ENCODE assay signal across 31 cellular contexts in the genomic region with DNA sequence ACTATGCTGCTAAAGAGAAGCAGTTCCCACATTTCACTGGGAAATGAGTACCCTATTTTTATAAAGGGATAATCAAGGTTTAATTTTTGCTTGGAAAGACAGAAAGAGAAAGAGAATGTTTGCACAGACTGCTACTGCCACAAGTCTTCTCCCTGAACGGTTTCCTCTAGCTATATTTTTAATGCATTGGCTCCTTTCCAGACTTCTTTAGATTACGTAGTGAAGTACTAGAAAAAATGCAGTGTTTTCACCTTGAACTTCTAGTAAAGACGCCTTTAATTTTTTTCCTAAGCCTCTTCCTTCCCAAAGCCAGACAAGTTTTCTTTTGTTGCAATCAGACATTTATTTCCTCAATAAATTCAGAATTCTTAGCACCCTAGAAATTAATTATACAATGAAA.
DNase-seq lines count a peak whose midpoint lies in the region; ATAC-seq, FAIRE-seq and TF ChIP-seq lines count a peak whose summit lies in the region.
"Had no signal": no experiment of that assay in that cellular context is flagged by ENCODE, and none has a peak within 500 bp of the region (broad histone marks: within the 10 kb centered on the region; RNA-seq: fewer than 3 reads in every experiment).

No MANE protein-coding gene starts in this region.

- no peak for TF ChIP-seq RAD21 in HepG2 (CRISPR knock-in tag; IDR thresholded peaks at IDR 0.05)

- CTCF ChIA-PET in A673 (lab: Charles Lee) (interaction anchor here (0.7 kb wide), 1 partner anchor 62 kb away, joined by 3 read pairs; no protein-coding TSS in a partner anchor), HepG2 (lab: Yijun Ruan, JAX; ENCODE audit: low intra/inter-chr PET ratio, low total read pairs) (no interaction called here)

- POLR2A ChIA-PET in A673 (lab: Charles Lee; ENCODE audit: low non-redundant PET) = no interaction called here
- POLR2A ChIA-PET in HepG2 (lab: Yijun Ruan, JAX) = no interaction called here

- H3K9ac ChIP-seq in HepG2 (ENCODE audit: insufficient read depth, low read depth, low read length) = no peak overlapping the region
- H3K9ac ChIP-seq: BLaER1 treated with 17β-estradiol and CSF1 and Interleukin-3, amounts not matched to agents 10 nM and 100 nM had no signal

- peak; percentile 41 for DNase-seq in A673 (ENCODE audit: low spot score)
- peak; percentile 5 for DNase-seq in NCI-H2171 (lab: John Stamatoyannopoulos, UW)
- DNase-seq in astrocyte of the spinal cord (ENCODE audit: low read depth, low spot score) = peak; percentile 22
- peak; percentile 53 for DNase-seq in iris pigment epithelial cell (ENCODE audit: low read depth)
- DNase-seq in HepG2 (ENCODE audit: low spot score) = no peak
- no peak for DNase-seq in dermis blood vessel endothelial cell
- no peak for DNase-seq in NCI-H526 (lab: John Stamatoyannopoulos, UW)
- no peak for DNase-seq in cerebellar cortex (ENCODE audit: low spot score)
- DNase-seq: AML-193; CD4-positive, alpha-beta T cell; DMS79; EL; GDM1; H7; KBM-7; MV-4-11; NCI-H1105 treated with DMSO at 0.1 percent for 48 hours; NCI-H146; NCI-H1930; NCI-H2107; NCI-H226; NCI-H510A; NCI-H748 treated with DMSO at 0.1 percent for 48 hours; NK-92 treated with Interleukin-12 subunit alpha and Interleukin-12 subunit beta, amount 100 ng/mL, for 24 hours; PC-3; SJCRH30 had no signal

- TF ChIP-seq CTCF in A673 (conservative IDR thresholded peaks at IDR 0.05; ENCODE audit: low read depth, low read length) = no peak
- TF ChIP-seq CTCF in astrocyte of the spinal cord (IDR thresholded peaks at IDR 0.05; ENCODE audit: low read depth, low read length) = no peak
- TF ChIP-seq CTCF in HepG2 (CRISPR knock-in tag; IDR thresholded peaks at IDR 0.05) = no peak

- H3K36me3 ChIP-seq in A673 (ENCODE audit: insufficient read depth, low read length, poor library complexity, severe bottlenecking) = no peaks in the 10 kb centered on the region
- no peaks in the 10 kb centered on the region for H3K36me3 ChIP-seq in HepG2 (replicated peaks in 1 of 2; ENCODE audit: control insufficient read depth in 1 of 2, insufficient read depth in 2 of 2, low read length in 2 of 2)
- H3K36me3 ChIP-seq: BLaER1 treated with 17β-estradiol and CSF1 and Interleukin-3, amounts not matched to agents 10 nM and 100 nM; SJCRH30 had no signal

- H3K79me2 ChIP-seq in HepG2 (ENCODE audit: insufficient read depth, low read length) = no peaks in the 10 kb centered on the region

- no peak overlapping the region for H2AFZ ChIP-seq in HepG2 (ENCODE audit: low read length)

- WGBS in HepG2 (ENCODE audit: low lambda C conversion rate) = 7% methylated on average over 3 of the region's 3 CpGs

- H3K4me2 ChIP-seq in HepG2 (ENCODE audit: low read depth, low read length) = no peak overlapping the region
- H3K4me2 ChIP-seq: BLaER1 treated with 17β-estradiol and CSF1 and Interleukin-3, amounts not matched to agents 10 nM and 100 nM had no signal

- H3K4me3 ChIP-seq in A673 (ENCODE audit: low read depth, low read length, poor library complexity, severe bottlenecking) (no peak overlapping the region), astrocyte of the spinal cord (ENCODE audit: low read depth, low read length) (no peak overlapping the region), HepG2 (replicated peaks in 1 of 3; ENCODE audit: insufficient read depth in 1 of 3, low read depth in 2 of 3, low read length in 3 of 3) (no peak overlapping the region)
- H3K4me3 ChIP-seq: BLaER1 treated with 17β-estradiol and CSF1 and Interleukin-3, amounts not matched to agents 10 nM and 100 nM; SJCRH30 had no signal

- in situ Hi-C loops in astrocyte of the spinal cord (cut with HindIII; ENCODE audit: low sequenced_read_pairs) (no loop called here), HepG2 (cut with HindIII; ENCODE audit: extremely low pct_ligation_motif_present, low pct_unique_long_range_greater_than_20kb) (no loop called here)

- no peak for FAIRE-seq in HepG2 (lab: Jason Lieb, UNC)
- FAIRE-seq: A204.1, D721Med, GM12891 had no signal

- ATAC-seq in HepG2 = no peak
- ATAC-seq: PC-3, Right ventricle myocardium inferior had no signal

- intact Hi-C loops in A673 (cut with micrococcal nuclease; ENCODE audit: unreplicated experiment) (no loop called here), HepG2 (cut with micrococcal nuclease; ENCODE audit: unreplicated experiment) (no loop called here)

- no peaks in the 10 kb centered on the region for H3K9me3 ChIP-seq in A673 (ENCODE audit: low read depth, low read length, poor library complexity, severe bottlenecking)
- no peaks in the 10 kb centered on the region for H3K9me3 ChIP-seq in HepG2 (ENCODE audit: low read length)

- no peaks in the 10 kb centered on the region for H3K27me3 ChIP-seq in A673 (replicated peaks; ENCODE audit: insufficient read depth, low read depth, low read length, poor library complexity)
- H3K27me3 ChIP-seq in HepG2 (ENCODE audit: control insufficient read depth in 1 of 2, insufficient read depth in 2 of 2, low read length in 2 of 2) = no peaks in the 10 kb centered on the region
- H3K27me3 ChIP-seq: BLaER1 treated with 17β-estradiol and CSF1 and Interleukin-3, amounts not matched to agents 10 nM and 100 nM; SJCRH30 had no signal

- H4K20me1 ChIP-seq in HepG2 (ENCODE audit: insufficient read depth, low read length) = no peaks in the 10 kb centered on the region
- H4K20me1 ChIP-seq: BLaER1 treated with 17β-estradiol and CSF1 and Interleukin-3, amounts not matched to agents 10 nM and 100 nM had no signal

- H3K27ac ChIP-seq in A673 (ENCODE audit: low read depth, low read length, poor library complexity, severe bottlenecking) (no peak overlapping the region), HepG2 (ENCODE audit: extremely low read length, insufficient read depth, low read length) (no peak overlapping the region)
- H3K27ac ChIP-seq: BLaER1 treated with 17β-estradiol and CSF1 and Interleukin-3, amounts not matched to agents 10 nM and 100 nM; SJCRH30 had no signal

- H3K4me1 ChIP-seq in A673 (ENCODE audit: insufficient read depth, low read length, poor library complexity, severe bottlenecking) (no peaks in the 10 kb centered on the region), HepG2 (ENCODE audit: insufficient read depth, low read length) (no peaks in the 10 kb centered on the region)
- H3K4me1 ChIP-seq: BLaER1 treated with 17β-estradiol and CSF1 and Interleukin-3, amounts not matched to agents 10 nM and 100 nM had no signal

- BruUV-seq in A673 (replicated peaks; lab: Mats Ljungman, UMichigan) (no TSS peak), HepG2 (replicated peaks; lab: Mats Ljungman, UMichigan) (no TSS peak)

- TF ChIP-seq EP300 in HepG2 (IDR thresholded peaks at IDR 0.05; ENCODE audit: low read depth in 2 of 2, low read length in 2 of 2) (no peak), HepG2 (CRISPR knock-in tag; IDR thresholded peaks at IDR 0.05; ENCODE audit: borderline replicate concordance) (no peak)

- TF ChIP-seq POLR2A in HepG2 (IDR thresholded peaks at IDR 0.05; ENCODE audit: insufficient read depth in 1 of 2, low read depth in 2 of 2, low read length in 2 of 2) = no peak

TF ChIP-seq in HepG2, 621 proteins besides CTCF, POLR2A, EP300 and RAD21 (continues in another document):
- TF ChIP-seq HCFC1 (IDR thresholded peaks at IDR 0.05; ENCODE audit: low read depth, low read length) = no peak
- TF ChIP-seq PPARG (CRISPR knock-in tag; conservative IDR thresholded peaks at IDR 0.05) = no peak
- TF ChIP-seq YEATS4 (CRISPR knock-in tag; IDR thresholded peaks at IDR 0.05; ENCODE audit: borderline replicate concordance) = no peak
- TF ChIP-seq SMAD1 (CRISPR knock-in tag; IDR thresholded peaks at IDR 0.05; ENCODE audit: borderline replicate concordance, low read depth) = no peak
- no peak for TF ChIP-seq ZNF740 (CRISPR knock-in tag; IDR thresholded peaks at IDR 0.05)
- TF ChIP-seq SALL2 (CRISPR knock-in tag; IDR thresholded peaks at IDR 0.05) = no peak
- no peak for TF ChIP-seq BRCA1 (CRISPR knock-in tag; IDR thresholded peaks at IDR 0.05)
- TF ChIP-seq MTA1 (CRISPR knock-in tag; IDR thresholded peaks at IDR 0.05; ENCODE audit: borderline replicate concordance) = no peak
- TF ChIP-seq NR1H2 (CRISPR knock-in tag; IDR thresholded peaks at IDR 0.05; ENCODE audit: borderline replicate concordance, low read depth) = no peak
- TF ChIP-seq TOPORS (CRISPR knock-in tag; IDR thresholded peaks at IDR 0.05) = no peak
- TF ChIP-seq, protein P1, sequence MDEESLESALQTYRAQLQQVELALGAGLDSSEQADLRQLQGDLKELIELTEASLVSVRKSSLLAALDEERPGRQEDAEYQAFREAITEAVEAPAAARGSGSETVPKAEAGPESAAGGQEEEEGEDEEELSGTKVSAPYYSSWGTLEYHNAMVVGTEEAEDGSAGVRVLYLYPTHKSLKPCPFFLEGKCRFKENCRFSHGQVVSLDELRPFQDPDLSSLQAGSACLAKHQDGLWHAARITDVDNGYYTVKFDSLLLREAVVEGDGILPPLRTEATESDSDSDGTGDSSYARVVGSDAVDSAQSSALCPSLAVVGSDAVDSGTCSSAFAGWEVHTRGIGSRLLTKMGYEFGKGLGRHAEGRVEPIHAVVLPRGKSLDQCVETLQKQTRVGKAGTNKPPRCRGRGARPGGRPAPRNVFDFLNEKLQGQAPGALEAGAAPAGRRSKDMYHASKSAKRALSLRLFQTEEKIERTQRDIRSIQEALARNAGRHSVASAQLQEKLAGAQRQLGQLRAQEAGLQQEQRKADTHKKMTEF (CRISPR knock-in tag; IDR thresholded peaks at IDR 0.05) = no peak
- TF ChIP-seq, protein P2, sequence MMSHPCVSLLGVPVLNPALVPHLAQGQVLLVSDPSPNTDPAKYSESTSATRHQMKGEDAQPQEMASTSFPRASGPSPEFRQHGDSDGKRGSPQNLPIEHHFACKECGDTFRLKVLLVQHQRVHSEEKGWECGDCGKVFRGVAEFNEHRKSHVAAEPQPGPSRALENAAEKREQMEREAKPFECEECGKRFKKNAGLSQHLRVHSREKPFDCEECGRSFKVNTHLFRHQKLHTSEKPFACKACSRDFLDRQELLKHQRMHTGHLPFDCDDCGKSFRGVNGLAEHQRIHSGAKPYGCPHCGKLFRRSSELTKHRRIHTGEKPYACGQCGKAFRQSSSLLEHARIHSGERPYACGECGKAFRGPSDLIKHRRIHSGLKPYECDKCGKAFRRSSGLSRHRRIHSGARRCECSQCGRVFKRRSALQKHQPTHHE (CRISPR knock-in tag; IDR thresholded peaks at IDR 0.05; ENCODE audit: borderline replicate concordance) = no peak

Comparison
In these comparisons a context has a peak if more than half of its experiments do, and no peak if none do; other contexts are left out.
1. DNase-seq: peak in A673 (single experiment), NCI-H2171 (single experiment), astrocyte of the spinal cord (single experiment) and iris pigment epithelial cell (single experiment); none in HepG2 (single experiment), dermis blood vessel endothelial cell (single experiment), NCI-H526 (0 of 2) and cerebellar cortex (single experiment).